Comparison of ENCODE assay signal across 8 cellular contexts in genomic region chr21:33490991-33491372, GRCh38. TPM values are rescaled to one million over a fixed set of nuclear protein-coding genes. Genes with fewer than 3 reads are reported as not detected.
DNase-seq lines count a peak whose midpoint lies in the region; ATAC-seq and TF ChIP-seq lines count a peak whose summit lies in the region.

No MANE protein-coding gene starts in this region.

- H2AFZ ChIP-seq in ACC112 (ENCODE audit: low read length, unreplicated experiment): peak overlapping the region; percentile 97

- no peak for TF ChIP-seq POLR2A in stomach (IDR thresholded peaks at IDR 0.05)

- peak overlapping the region; percentile 79 for H3K27ac Mint-ChIP-seq in activated naive CD8-positive, alpha-beta T cell treated with anti-CD3 and anti-CD28 coated beads, Interleukin-2, amount 50 U/mL, for 24 hours

- H3K9ac ChIP-seq in iPS-20b (ENCODE audit: low read depth, low read length): peak overlapping the region; percentile 69; the same call in 1 of the 2 replicates

- H3K4me1 Mint-ChIP-seq in activated naive CD8-positive, alpha-beta T cell treated with anti-CD3 and anti-CD28 coated beads, Interleukin-2, amount 50 U/mL, for 24 hours: peaks cover 10% of the 10 kb centered on the region

- no peaks in the 10 kb centered on the region for H3K36me3 Mint-ChIP-seq in activated naive CD8-positive, alpha-beta T cell treated with anti-CD3 and anti-CD28 coated beads, Interleukin-2, amount 50 U/mL, for 24 hours (ENCODE audit: low read depth)

- H3K9me3 ChIP-seq in iPS-20b (ENCODE audit: insufficient read depth, low read depth, low read length) (no peaks in the 10 kb centered on the region), stomach (no peaks in the 10 kb centered on the region)

- TF ChIP-seq CTCF in HL-60 (IDR thresholded peaks at IDR 0.05; ENCODE audit: insufficient read depth, low read length) (no peak), stomach (IDR thresholded peaks at IDR 0.05) (no peak)

- intact Hi-C loops in stomach (cut with DNase I; ENCODE audit: low total_unique reads): no loop called here

- H3K27ac ChIP-seq in ACC112 (ENCODE audit: low read depth, low read length) (no peak overlapping the region), HL-60 (replicated peaks) (peak overlapping the region; percentile 55), iPS-20b (ENCODE audit: low read length) (peak overlapping the region; percentile 2), stomach (peak overlapping the region; percentile 59 to 84 (median 82))

- no peak for DNase-seq in HL-60 (ENCODE audit: low read depth in 1 of 2, low spot score in 1 of 2)
- DNase-seq in activated naive CD8-positive, alpha-beta T cell treated with anti-CD3 and anti-CD28 coated beads, Interleukin-2, amount 50 U/mL, for 24 hours: no peak
- DNase-seq in stomach: no peak
- no peak for DNase-seq in cerebellum (ENCODE audit: low spot score)

- H3K27me3 Mint-ChIP-seq in activated naive CD8-positive, alpha-beta T cell treated with anti-CD3 and anti-CD28 coated beads, Interleukin-2, amount 50 U/mL, for 24 hours: peaks cover 1% of the 10 kb centered on the region

- peak overlapping the region; percentile 87 for H3K4me3 Mint-ChIP-seq in activated naive CD8-positive, alpha-beta T cell treated with anti-CD3 and anti-CD28 coated beads, Interleukin-2, amount 50 U/mL, for 24 hours

- 4 to 11% (median 8%) methylated on average over 11 to 12 of the region's 12 CpGs for WGBS in stomach, 5 donors

- H3K27me3 ChIP-seq in ACC112 (ENCODE audit: insufficient read depth, low read length) (no peaks in the 10 kb centered on the region; the same call in 1 of the 2 replicates), HL-60 (ENCODE audit: insufficient read depth, poor library complexity, severe bottlenecking) (no peaks in the 10 kb centered on the region), iPS-20b (ENCODE audit: insufficient read depth, low read length) (no peaks in the 10 kb centered on the region), stomach (no peaks in the 10 kb centered on the region)

- TF ChIP-seq EP300 in stomach (IDR thresholded peaks at IDR 0.05): no peak

- H3K4me1 ChIP-seq in ACC112 (ENCODE audit: control insufficient read depth, insufficient read depth, low read length, unreplicated experiment) (peaks cover 5% of the 10 kb centered on the region), iPS-20b (ENCODE audit: insufficient read depth, low read length) (peaks cover 4% of the 10 kb centered on the region; the same call in 1 of the 2 replicates), stomach (peaks cover 6 to 21% (median 15%) of the 10 kb centered on the region in 4 donors)

- peak overlapping the region; percentile 92 for H3K4me3 ChIP-seq in ACC112 (ENCODE audit: low read depth, low read length)
- peak overlapping the region; percentile 73 for H3K4me3 ChIP-seq in HL-60 (replicated peaks; ENCODE audit: insufficient read depth, low read length)
- peak overlapping the region; percentile 84 for H3K4me3 ChIP-seq in iPS-20b (ENCODE audit: low read length)
- H3K4me3 ChIP-seq in stomach: peak overlapping the region; percentile 62 to 83 (median 73)

- H3K9me3 Mint-ChIP-seq in activated naive CD8-positive, alpha-beta T cell treated with anti-CD3 and anti-CD28 coated beads, Interleukin-2, amount 50 U/mL, for 24 hours: no peaks in the 10 kb centered on the region

- H3K36me3 ChIP-seq in ACC112 (ENCODE audit: insufficient read depth, low read length) (no peaks in the 10 kb centered on the region), iPS-20b (ENCODE audit: insufficient read depth, low read depth, low read length) (peaks cover 13% of the 10 kb centered on the region; the same call in 1 of the 2 replicates), stomach (peaks cover 0 to 3% (median 0%) of the 10 kb centered on the region in 4 donors)

- no peaks in the 10 kb centered on the region for H3K79me2 ChIP-seq in ACC112 (ENCODE audit: control insufficient read depth, insufficient read depth, low read length, unreplicated experiment)

- no peak for ATAC-seq in activated naive CD8-positive, alpha-beta T cell treated with anti-CD3 and anti-CD28 coated beads, Interleukin-2, amount 50 U/mL, for 24 hours
- ATAC-seq in HG03521 (IDR thresholded peaks at IDR 0.05; ENCODE audit: unreplicated experiment) (no peak), HG03571 (IDR thresholded peaks at IDR 0.05; ENCODE audit: unreplicated experiment) (no peak)

RNA-seq across cellular contexts. Expression of gene DNAJC28, which starts 0.5 kb away (rescaled TPM):
- total RNA-seq in stomach (1 to 10 TPM in 1 of 5 donors, under 1 TPM in 3, not detected in 1; 0.43 to 1.1 (median 0.74) TPM), cerebellum (5.1 TPM)
- polyA plus RNA-seq in stomach: 1 to 10 TPM; 1.2 to 4.3 (median 1.7) TPM

RNA-seq across cellular contexts. Expression of gene TMEM50B, which starts 11.2 kb away (rescaled TPM):
- total RNA-seq in stomach (10 to 100 TPM; 20.3 to 97.3 (median 89.3) TPM), cerebellum (45.0 TPM)
- 10 to 100 TPM; 36.7 to 48.5 (median 44.5) TPM for polyA plus RNA-seq in stomach

RNA-seq across cellular contexts. Expression of gene GART, which starts 50.9 kb away (rescaled TPM):
- 100 to 1,000 TPM in 2 of 5 donors, 10 to 100 TPM in 2, 1 to 10 TPM in 1; 4.1 to 126 (median 85.1) TPM for total RNA-seq in stomach
- polyA plus RNA-seq in stomach: 10 to 100 TPM; 15.5 to 20.8 (median 19.5) TPM
- 74.2 TPM for total RNA-seq in cerebellum

RNA-seq across cellular contexts. Expression of gene SON, which starts 51.9 kb away (rescaled TPM):
- total RNA-seq in stomach (100 to 1,000 TPM; 187 to 351 (median 237) TPM), cerebellum (208 TPM)
- polyA plus RNA-seq in stomach: 100 to 1,000 TPM in 2 of 3 donors, 10 to 100 TPM in 1; 31.8 to 419 (median 108) TPM
